10 cellular contexts compared by ENCODE assay signal in genomic region chr20:50514035-50514337, GRCh38. TPM values are rescaled to one million over a fixed set of nuclear protein-coding genes. Genes with fewer than 3 reads are reported as not detected.
DNase-seq lines count a peak whose midpoint lies in the region; ATAC-seq and TF ChIP-seq lines count a peak whose summit lies in the region.
"Had no signal": no experiment of that assay in that cellular context is flagged by ENCODE, and none has a peak within 500 bp of the region (broad histone marks: within the 10 kb centered on the region; RNA-seq: fewer than 3 reads in every experiment).

No MANE protein-coding gene starts in this region.

- peaks cover 80 to 85% of the 10 kb centered on the region in 2 donors for H3K4me1 Mint-ChIP-seq in natural killer cell

- H3K79me2 ChIP-seq in GM23248 (ENCODE audit: insufficient read depth), result peaks cover 88% of the 10 kb centered on the region
- peaks cover 88% of the 10 kb centered on the region for H3K79me2 ChIP-seq in mammary epithelial cell (ENCODE audit: insufficient read depth, low read length)

- TF ChIP-seq CTCF in AG04450 (IDR thresholded peaks at IDR 0.05; ENCODE audit: low read depth, low read length) (no peak), mammary epithelial cell (conservative IDR thresholded peaks at IDR 0.05 in 1 of 2, IDR thresholded peaks at IDR 0.05 in 1 of 2; ENCODE audit: extremely low read depth in 1 of 2, insufficient read depth in 1 of 2, low read depth in 1 of 2, low read length in 2 of 2) (no peak), natural killer cell (IDR thresholded peaks at IDR 0.05) (no peak), BE2C (IDR thresholded peaks at IDR 0.05; ENCODE audit: low read depth, low read length) (no peak)

- CTCF ChIA-PET in AG04450 (lab: Charles Lee), result interaction anchor here (0.6 kb wide), 1 partner anchor 216 kb away, joined by 3 read pairs; no protein-coding TSS in a partner anchor
- CTCF ChIA-PET in mammary epithelial cell (lab: Charles Lee; ENCODE audit: low non-redundant PET), result interaction anchor here (0.6 kb wide), 2 partner anchors 56 to 906 kb away, joined by 4 to 5 read pairs; no protein-coding TSS in a partner anchor

- H3K4me3 Mint-ChIP-seq in natural killer cell, result no peak overlapping the region

- POLR2A ChIA-PET in AG04450 (lab: Yijun Ruan, JAX), result interaction anchor here (1.2 kb wide), 1 partner anchor 25 kb away, joined by 5 read pairs; no protein-coding TSS in a partner anchor

- no peaks in the 10 kb centered on the region for H3K36me3 ChIP-seq in GM23248 (ENCODE audit: low read depth)
- H3K36me3 ChIP-seq in mammary epithelial cell (ENCODE audit: insufficient read depth, low read length), result peaks cover 6% of the 10 kb centered on the region
- H3K36me3 ChIP-seq in BE2C, result no peaks in the 10 kb centered on the region

- intact Hi-C loops in mammary epithelial cell (cut with micrococcal nuclease) (loop anchor here (5.0 kb wide), 2 partner anchors 63 to 322 kb away; partner anchors contain the start of gene CEBPB), natural killer cell (cut with micrococcal nuclease) (loop anchor here (5.0 kb wide), 1 partner anchor 58 kb away; no protein-coding TSS in a partner anchor)

- no peaks in the 10 kb centered on the region for H3K9me2 ChIP-seq in GM23248 (ENCODE audit: insufficient read depth)

- no peaks in the 10 kb centered on the region for H3K36me3 Mint-ChIP-seq in natural killer cell

- H3K9ac ChIP-seq in GM23248 (peak overlapping the region; percentile 38), mammary epithelial cell (ENCODE audit: insufficient read depth, low read length) (peak overlapping the region; percentile 40)

- no peak for DNase-seq in AG04450 (ENCODE audit: low read depth, low spot score)
- DNase-seq in GM23248, result no peak
- DNase-seq in mammary epithelial cell, result no peak
- no peak for DNase-seq in natural killer cell
- DNase-seq in BE2C, result no peak
- DNase-seq in stimulated activated CD4-positive, alpha-beta T cell treated with anti-CD3 and anti-CD28 coated beads, Interleukin-2, amount 100 ng/mL, for 48 hours, result no peak
- DNase-seq in activated effector memory CD4-positive, alpha-beta T cell treated with Interleukin-2 at 50 U/mL for 16 hours, result no peak
- DNase-seq: NCI-H1694 treated with DMSO at 0.1 percent for 48 hours; stimulated activated CD4-positive, alpha-beta T cell treated with anti-CD3 and anti-CD28 coated beads, Interleukin-15, amount 100 ng/mL, for 24 hours had no signal

- H3K27me3 Mint-ChIP-seq in natural killer cell (ENCODE audit: low read depth in 2 of 2), result no peaks in the 10 kb centered on the region

- no peaks in the 10 kb centered on the region for H3K9me3 Mint-ChIP-seq in natural killer cell

- no peak for TF ChIP-seq POLR2A in GM18505 (IDR thresholded peaks at IDR 0.05; ENCODE audit: borderline replicate concordance, extremely low read depth, insufficient read depth, insufficient read length)

- no peaks in the 10 kb centered on the region for H3K27me3 ChIP-seq in AG04450 (ENCODE audit: control insufficient read depth, insufficient read depth, low read length)
- no peaks in the 10 kb centered on the region for H3K27me3 ChIP-seq in GM23248 (replicated peaks; ENCODE audit: insufficient read depth)
- H3K27me3 ChIP-seq in mammary epithelial cell (ENCODE audit: insufficient read depth, low read length), result no peaks in the 10 kb centered on the region
- H3K27me3 ChIP-seq in BE2C, result no peaks in the 10 kb centered on the region

- H3K4me1 ChIP-seq in GM23248 (ENCODE audit: insufficient read depth), result peaks cover 69% of the 10 kb centered on the region
- peaks cover 49% of the 10 kb centered on the region for H3K4me1 ChIP-seq in mammary epithelial cell (ENCODE audit: insufficient read depth, low read length)
- H3K4me1 ChIP-seq in BE2C, result peaks cover 2% of the 10 kb centered on the region; the same call in 1 of the 2 replicates

- dilution Hi-C loops in mammary epithelial cell (cut with HindIII; ENCODE audit: low sequenced_read_pairs), result loop anchor here (5.0 kb wide), 1 partner anchor 218 kb away; the partner anchor contains the start of gene PARD6B

- ATAC-seq in natural killer cell (no peak), GM18505 (IDR thresholded peaks at IDR 0.05; ENCODE audit: unreplicated experiment) (no peak)

- H3K27ac Mint-ChIP-seq in natural killer cell, result peak overlapping the region; percentile 95 to 98

- in situ Hi-C loops in GM23248 (cut with MboI) (no loop called here), mammary epithelial cell (cut with MboI; ENCODE audit: low sequenced_read_pairs in 2 of 2) (loop anchor here in 1 of 2 donors (5.0 kb wide), 1 partner anchor 42 kb away; no protein-coding TSS in a partner anchor)

- H3K9me3 ChIP-seq in AG04450 (ENCODE audit: control insufficient read depth, insufficient read depth, low read length) (peaks cover 5% of the 10 kb centered on the region; the same call in 1 of the 2 replicates), GM23248 (ENCODE audit: low read depth) (no peaks in the 10 kb centered on the region), mammary epithelial cell (replicated peaks; ENCODE audit: insufficient read depth, low read length) (no peaks in the 10 kb centered on the region), BE2C (no peaks in the 10 kb centered on the region)

- H4K20me1 ChIP-seq in GM23248 (ENCODE audit: insufficient read depth) (no peaks in the 10 kb centered on the region), mammary epithelial cell (ENCODE audit: insufficient read depth, low read length) (no peaks in the 10 kb centered on the region)

- H3F3A ChIP-seq in GM23248 (ENCODE audit: insufficient read depth), result peaks cover 33% of the 10 kb centered on the region

- peak overlapping the region; percentile 2; the same call in 1 of the 2 replicates for H3K4me3 ChIP-seq in AG04450 (ENCODE audit: low read depth, low read length)
- peak overlapping the region; percentile 91 for H3K4me3 ChIP-seq in GM23248
- H3K4me3 ChIP-seq in mammary epithelial cell (replicated peaks in 1 of 3; ENCODE audit: insufficient read depth in 1 of 3, low read depth in 2 of 3, low read length in 3 of 3), result peak overlapping the region in 2 of 3 experiments; percentile 86 to 91
- no peak overlapping the region for H3K4me3 ChIP-seq in BE2C (ENCODE audit: low read depth, low read length)

- H3K4me2 ChIP-seq in GM23248 (ENCODE audit: unreplicated experiment), result peak overlapping the region; percentile 98
- peak overlapping the region; percentile 84 for H3K4me2 ChIP-seq in mammary epithelial cell (ENCODE audit: insufficient read depth, low read depth, low read length)

- WGBS in GM23248 (ENCODE audit: low coverage in 1 of 2, low lambda C conversion rate in 2 of 2, missing lambda C conversion rate in 2 of 2), 2 experiments, result 98% methylated on average over 2 of the region's 2 CpGs
- WGBS in mammary epithelial cell (ENCODE audit: low coverage, missing lambda C conversion rate), result 97% methylated on average over 2 of the region's 2 CpGs

- H2AFZ ChIP-seq in GM23248 (no peak overlapping the region), mammary epithelial cell (ENCODE audit: low read depth, low read length) (no peak overlapping the region)

- BruUV-seq in mammary epithelial cell (replicated peaks; lab: Mats Ljungman, UMichigan), result no TSS peak

- H3K27ac ChIP-seq in AG04450 (ENCODE audit: low read depth, low read length), result no peak overlapping the region
- H3K27ac ChIP-seq in GM23248, result peak overlapping the region; percentile 77
- peak overlapping the region; percentile 94 for H3K27ac ChIP-seq in mammary epithelial cell (ENCODE audit: insufficient read depth, low read depth, low read length)

RNA-seq across cellular contexts. Expression of gene PTPN1, which starts 3.8 kb away (rescaled TPM):
- polyA plus RNA-seq in AG04450 (2011; rRNA removed) (49.4 and 54.7 TPM in 2 replicates), GM23248 (2016; fragmentation: Nextera tagmentation; extraction: Ambion mirVana) (18.8 and 18.9 TPM in 2 replicates), mammary epithelial cell (77.0 TPM)
- polyA minus RNA-seq in AG04450 (2011; rRNA and poly(A)+ RNA removed), result 46.4 and 49.5 TPM in 2 replicates
- 22.8 and 27.9 TPM in 2 replicates for total RNA-seq in GM23248 (2014; rRNA removed; shearing (Covaris generic))
- total RNA-seq in mammary epithelial cell (10 to 100 TPM; 43.5 to 90.8 TPM), natural killer cell (10 to 100 TPM; 52.9 to 64.5 (median 58.3) TPM)
- polyA minus RNA-seq in mammary epithelial cell, result 105 TPM
- polyA plus RNA-seq in BE2C (2012; ENCODE audit: insufficient read depth, insufficient read length, low read depth), result 58.1 TPM
